Comparison of ENCODE assay signal across 15 cellular contexts in the genomic region with DNA sequence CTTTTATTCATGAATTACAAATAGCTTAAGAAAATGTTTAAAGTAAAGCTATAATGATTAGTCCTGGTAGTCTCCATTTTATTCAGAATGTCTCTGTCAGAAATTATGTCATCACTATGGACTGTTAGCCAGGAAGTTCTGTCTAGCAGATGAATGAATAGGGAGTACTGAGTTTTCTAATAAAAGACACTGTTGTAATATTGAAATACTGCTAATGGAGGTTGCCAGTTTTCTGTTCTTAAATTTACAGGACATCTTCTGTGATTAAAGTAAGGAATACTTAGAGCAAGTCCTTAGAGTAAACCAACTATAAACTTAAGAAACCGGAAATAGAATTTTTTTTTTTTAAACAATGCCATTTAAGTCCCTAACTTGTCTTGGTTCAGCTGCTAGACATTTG.
A peak's percentile ranks its signal among the peaks of the same experiment; 100 is the strongest.
DNase-seq lines count a peak whose midpoint lies in the region; ATAC-seq, FAIRE-seq and TF ChIP-seq lines count a peak whose summit lies in the region.
"Had no signal": no experiment of that assay in that cellular context is flagged by ENCODE, and none has a peak within 500 bp of the region (broad histone marks: within the 10 kb centered on the region; RNA-seq: fewer than 3 reads in every experiment).

No MANE protein-coding gene starts in this region.

- peak overlapping the region; percentile 11 for H3K4me2 ChIP-seq in Karpas-422 (ENCODE audit: low read depth, low read length, poor library complexity, severe bottlenecking)
- H3K4me2 ChIP-seq: neural progenitor cell had no signal

- TF ChIP-seq CTCF in choroid plexus epithelial cell (conservative IDR thresholded peaks at IDR 0.05; ENCODE audit: low read depth, low read length), result no peak

- H3K27me3 ChIP-seq in Karpas-422 (ENCODE audit: low read length), result no peaks in the 10 kb centered on the region
- H3K27me3 ChIP-seq: neural progenitor cell had no signal

- FAIRE-seq in islet of Langerhans (lab: Jason Lieb, UNC), result peak; percentile 43

- H3K4me1 Mint-ChIP-seq in activated naive CD8-positive, alpha-beta T cell treated with anti-CD3 and anti-CD28 coated beads, Interleukin-2, amount 50 U/mL, for 24 hours, result no peaks in the 10 kb centered on the region
- H3K4me1 Mint-ChIP-seq: stimulated activated naive B cell treated with anti-CD40 and anti-IgM and Interleukin-4, amounts not matched to agents 10 μg/mL and 1 μg/mL and 100 μg/mL, for 72 hours had no signal

- H3K9ac ChIP-seq in Karpas-422 (ENCODE audit: low read length), result no peak overlapping the region
- H3K9ac ChIP-seq: neural progenitor cell had no signal

- peaks cover 20% of the 10 kb centered on the region for H3K36me3 Mint-ChIP-seq in activated naive CD8-positive, alpha-beta T cell treated with anti-CD3 and anti-CD28 coated beads, Interleukin-2, amount 50 U/mL, for 24 hours (ENCODE audit: low read depth)

- no peaks in the 10 kb centered on the region for H3K9me2 ChIP-seq in Karpas-422 (replicated peaks; ENCODE audit: insufficient read depth, low read length)

- peaks cover 9% of the 10 kb centered on the region for H3K9me3 Mint-ChIP-seq in activated naive CD8-positive, alpha-beta T cell treated with anti-CD3 and anti-CD28 coated beads, Interleukin-2, amount 50 U/mL, for 24 hours

- no peak for DNase-seq in Karpas-422
- peak; percentile 26 for DNase-seq in choroid plexus epithelial cell (ENCODE audit: low read depth)
- DNase-seq in superior temporal gyrus (ENCODE audit: extremely low spot score), result peak; percentile 62
- no peak for DNase-seq in activated effector memory CD4-positive, alpha-beta T cell treated with Interleukin-2 at 50 U/mL for 16 hours
- DNase-seq in activated naive CD8-positive, alpha-beta T cell treated with anti-CD3 and anti-CD28 coated beads, Interleukin-2, amount 50 U/mL, for 24 hours, result no peak
- DNase-seq in NCI-H146 treated with DMSO at 0.1 percent for 48 hours (lab: John Stamatoyannopoulos, UW; ENCODE audit: unreplicated experiment), result no peak
- no peak for DNase-seq in NCI-H446 (lab: John Stamatoyannopoulos, UW)
- DNase-seq: activated naive CD4-positive, alpha-beta T cell treated with anti-CD3 and anti-CD28 coated beads for 36 hours; CD4-positive, alpha-beta memory T cell; GDM1; NCI-H1092; NCI-H446 treated with DMSO at 0.1 percent for 48 hours; stimulated activated naive B cell treated with anti-CD40 and anti-IgM and Interleukin-4, amounts not matched to agents 10 μg/mL and 1 μg/mL and 100 μg/mL, for 72 hours had no signal

- H3K27me3 Mint-ChIP-seq in activated naive CD8-positive, alpha-beta T cell treated with anti-CD3 and anti-CD28 coated beads, Interleukin-2, amount 50 U/mL, for 24 hours, result no peaks in the 10 kb centered on the region
- H3K27me3 Mint-ChIP-seq: CD4-positive, alpha-beta memory T cell; stimulated activated naive B cell treated with anti-CD40 and anti-IgM and Interleukin-4, amounts not matched to agents 10 μg/mL and 1 μg/mL and 100 μg/mL, for 72 hours had no signal

- H3K27ac Mint-ChIP-seq in activated naive CD8-positive, alpha-beta T cell treated with anti-CD3 and anti-CD28 coated beads, Interleukin-2, amount 50 U/mL, for 24 hours, result no peak overlapping the region
- H3K27ac Mint-ChIP-seq: activated naive CD4-positive, alpha-beta T cell treated with anti-CD3 and anti-CD28 coated beads for 36 hours; CD4-positive, alpha-beta memory T cell; neural progenitor cell; stimulated activated naive B cell treated with anti-CD40 and anti-IgM and Interleukin-4, amounts not matched to agents 10 μg/mL and 1 μg/mL and 100 μg/mL, for 72 hours had no signal

- no peak overlapping the region for H3K4me3 ChIP-seq in Karpas-422 (ENCODE audit: low read length)
- H3K4me3 ChIP-seq in choroid plexus epithelial cell (ENCODE audit: low read depth, low read length), result no peak overlapping the region
- H3K4me3 ChIP-seq: neural progenitor cell had no signal

- no peaks in the 10 kb centered on the region for H3K9me3 ChIP-seq in Karpas-422 (ENCODE audit: low read length)

- no peak for ATAC-seq in activated naive CD8-positive, alpha-beta T cell treated with anti-CD3 and anti-CD28 coated beads, Interleukin-2, amount 50 U/mL, for 24 hours
- ATAC-seq: stimulated activated naive B cell treated with anti-CD40 and anti-IgM and Interleukin-4, amounts not matched to agents 10 μg/mL and 1 μg/mL and 100 μg/mL, for 72 hours had no signal

- H3K4me3 Mint-ChIP-seq in activated naive CD8-positive, alpha-beta T cell treated with anti-CD3 and anti-CD28 coated beads, Interleukin-2, amount 50 U/mL, for 24 hours, result no peak overlapping the region
- H3K4me3 Mint-ChIP-seq: activated naive CD4-positive, alpha-beta T cell treated with anti-CD3 and anti-CD28 coated beads for 36 hours; CD4-positive, alpha-beta memory T cell; neural progenitor cell; stimulated activated naive B cell treated with anti-CD40 and anti-IgM and Interleukin-4, amounts not matched to agents 10 μg/mL and 1 μg/mL and 100 μg/mL, for 72 hours had no signal

- H3K27ac ChIP-seq in Karpas-422 (ENCODE audit: low read length), result peak overlapping the region; percentile 9; the same call in 1 of the 2 replicates
- H3K27ac ChIP-seq: neural progenitor cell had no signal

- no peaks in the 10 kb centered on the region for H3K36me3 ChIP-seq in Karpas-422 (ENCODE audit: insufficient read depth, low read length)
- H3K36me3 ChIP-seq: neural progenitor cell had no signal

- H3K4me1 ChIP-seq in Karpas-422 (ENCODE audit: low read length), result peaks cover 14% of the 10 kb centered on the region
- H3K4me1 ChIP-seq: neural progenitor cell had no signal

- no peaks in the 10 kb centered on the region for H4K20me1 ChIP-seq in Karpas-422 (ENCODE audit: insufficient read depth, low read depth, low read length)

- H3K79me2 ChIP-seq in Karpas-422 (ENCODE audit: low read length), result peaks cover 16% of the 10 kb centered on the region

- H2AFZ ChIP-seq in Karpas-422 (ENCODE audit: low read length), result no peak overlapping the region
- H2AFZ ChIP-seq: neural progenitor cell had no signal

Comparison
In these comparisons a context has a peak if more than half of its experiments do, and no peak if none do; other contexts are left out.
1. DNase-seq: peak in choroid plexus epithelial cell (single experiment) and superior temporal gyrus (single experiment); none in Karpas-422 (single experiment), activated effector memory CD4-positive, alpha-beta T cell treated with Interleukin-2 at 50 U/mL for 16 hours (single experiment), activated naive CD8-positive, alpha-beta T cell treated with anti-CD3 and anti-CD28 coated beads, Interleukin-2, amount 50 U/mL, for 24 hours (single experiment), NCI-H146 treated with DMSO at 0.1 percent for 48 hours (single experiment) and NCI-H446 (0 of 2).